ENCODE assay signal across 19 cellular contexts in genomic region chr7:134356421-134356936, GRCh38. TPM values are rescaled to one million over a fixed set of nuclear protein-coding genes. Genes with fewer than 3 reads are reported as not detected.
A peak's percentile ranks its signal among the peaks of the same experiment; 100 is the strongest.
DNase-seq lines count a peak whose midpoint lies in the region; ATAC-seq, FAIRE-seq and TF ChIP-seq lines count a peak whose summit lies in the region.
"Had no signal": no experiment of that assay in that cellular context is flagged by ENCODE, and none has a peak within 500 bp of the region (broad histone marks: within the 10 kb centered on the region; RNA-seq: fewer than 3 reads in every experiment).

No MANE protein-coding gene starts in this region.

- no peak for TF ChIP-seq RAD21 in A549 (conservative IDR thresholded peaks at IDR 0.05 in 1 of 2, IDR thresholded peaks at IDR 0.05 in 1 of 2)

- H3K9me3 Mint-ChIP-seq in CD8-positive, alpha-beta T cell: no peaks in the 10 kb centered on the region
- H3K9me3 Mint-ChIP-seq: HFFc6 had no signal

- H3K27me3 ChIP-seq in WERI-Rb-1 (ENCODE audit: insufficient read depth, low read depth, severe bottlenecking): no peaks in the 10 kb centered on the region
- H3K27me3 ChIP-seq in right lobe of liver: no peaks in the 10 kb centered on the region
- no peaks in the 10 kb centered on the region for H3K27me3 ChIP-seq in CD8-positive, alpha-beta T cell (ENCODE audit: insufficient read depth, low read length)

- ATAC-seq in A549 (no peak), right lobe of liver (peak in 1 of 4 donors; percentile 8), GM18498 (IDR thresholded peaks at IDR 0.05; ENCODE audit: unreplicated experiment) (no peak)
- no peak for ATAC-seq in CD8-positive, alpha-beta T cell

- peaks cover 23% of the 10 kb centered on the region for H3K4me1 ChIP-seq in A549
- peaks cover 0 to 64% (median 28%) of the 10 kb centered on the region in 4 donors for H3K4me1 ChIP-seq in right lobe of liver
- no peaks in the 10 kb centered on the region for H3K4me1 ChIP-seq in CD8-positive, alpha-beta T cell (ENCODE audit: insufficient read depth, low read length)

- peaks cover 8% of the 10 kb centered on the region for H3K27me3 Mint-ChIP-seq in CD8-positive, alpha-beta T cell (ENCODE audit: low read depth)

- POLR2A ChIA-PET in A549 (lab: Yijun Ruan, JAX): interaction anchor here (1.9 kb wide), 1 partner anchor 8 kb away, joined by 4 read pairs; no protein-coding TSS in a partner anchor
- POLR2A ChIA-PET in CD8-positive, alpha-beta T cell (lab: Charles Lee): interaction anchor here (1.1 kb wide), 1 partner anchor 9 kb away, joined by 3 read pairs; no protein-coding TSS in a partner anchor

- intact Hi-C loops in right lobe of liver (cut with DNase I): no loop called here
- intact Hi-C loops in CD8-positive, alpha-beta T cell (cut with DNase I, micrococcal nuclease): no loop called here

- no peaks in the 10 kb centered on the region for H3K9me3 ChIP-seq in A549
- no peaks in the 10 kb centered on the region for H3K9me3 ChIP-seq in WERI-Rb-1 (ENCODE audit: severe bottlenecking)
- H3K9me3 ChIP-seq in right lobe of liver: no peaks in the 10 kb centered on the region
- H3K9me3 ChIP-seq in CD8-positive, alpha-beta T cell (ENCODE audit: low read length): no peaks in the 10 kb centered on the region

- TF ChIP-seq POLR2A in A549 (IDR thresholded peaks at IDR 0.05; ENCODE audit: low read length) (no peak), right lobe of liver (IDR thresholded peaks at IDR 0.05) (no peak)

- H3K4me3 Mint-ChIP-seq in CD8-positive, alpha-beta T cell: no peak overlapping the region
- H3K4me3 Mint-ChIP-seq: HFFc6 had no signal

- H3K4me1 Mint-ChIP-seq in CD8-positive, alpha-beta T cell (ENCODE audit: low read depth): no peaks in the 10 kb centered on the region

- no peak overlapping the region for H3K27ac Mint-ChIP-seq in CD8-positive, alpha-beta T cell
- H3K27ac Mint-ChIP-seq: HFFc6 had no signal

- 88% methylated on average over 9 of the region's 9 CpGs for WGBS in A549 (ENCODE audit: missing lambda C conversion rate)
- WGBS in right lobe of liver (ENCODE audit: insufficient coverage, low coverage, low lambda C conversion rate, missing lambda C conversion rate): 48% methylated on average over 5 of the region's 9 CpGs

- no peak for TF ChIP-seq EP300 in A549 (IDR thresholded peaks at IDR 0.05)

- no peak overlapping the region for H3K4me3 ChIP-seq in A549
- no peak overlapping the region for H3K4me3 ChIP-seq in WERI-Rb-1 (ENCODE audit: low read depth, low read length)
- no peak overlapping the region for H3K4me3 ChIP-seq in right lobe of liver
- no peak overlapping the region for H3K4me3 ChIP-seq in CD8-positive, alpha-beta T cell (ENCODE audit: low read depth, low read length)

- TF ChIP-seq CTCF in A549 (IDR thresholded peaks at IDR 0.05): no peak
- TF ChIP-seq CTCF in WERI-Rb-1 (IDR thresholded peaks at IDR 0.05; ENCODE audit: low read depth, low read length): no peak
- TF ChIP-seq CTCF in right lobe of liver (IDR thresholded peaks at IDR 0.05): no peak
- TF ChIP-seq CTCF in CD8-positive, alpha-beta T cell (IDR thresholded peaks at IDR 0.05): no peak

- peak overlapping the region; percentile 47 for H3K4me2 ChIP-seq in A549

- FAIRE-seq in A549 (lab: Jason Lieb, UNC): no peak
- FAIRE-seq: H54 had no signal

- no peaks in the 10 kb centered on the region for H3K36me3 Mint-ChIP-seq in CD8-positive, alpha-beta T cell

- CTCF ChIA-PET in A549 (lab: Yijun Ruan, JAX): interaction anchor here (0.7 to 14.1 kb wide), 19 partner anchors 8 to 333 kb away, joined by 3 to 140 read pairs (median 8); no protein-coding TSS in a partner anchor
- CTCF ChIA-PET in CD8-positive, alpha-beta T cell (lab: Charles Lee): interaction anchor here (0.9 kb wide), 1 partner anchor 215 kb away, joined by 3 read pairs; no protein-coding TSS in a partner anchor

- H3K27ac ChIP-seq in A549 (peak overlapping the region; percentile 56 to 60; a peak in 5 of 6 replicates), WERI-Rb-1 (no peak overlapping the region), right lobe of liver (peak overlapping the region; percentile 15 to 89 (median 75))
- no peak overlapping the region for H3K27ac ChIP-seq in CD8-positive, alpha-beta T cell (ENCODE audit: low read depth, low read length)

- DNase-seq in A549 (ENCODE audit: low read depth in 1 of 2, low spot score in 1 of 2) (no peak), NCI-H524 (lab: John Stamatoyannopoulos, UW) (peak; percentile 75 to 95), WERI-Rb-1 (peak; percentile 33), right lobe of liver (no peak), NCI-H187 treated with DMSO at 0.1 percent for 48 hours (lab: John Stamatoyannopoulos, UW) (no peak)
- DNase-seq in CD8-positive, alpha-beta T cell: no peak
- no peak for DNase-seq in activated CD4-positive, alpha-beta T cell treated with anti-CD3 and anti-CD28 coated beads for 4 hours
- DNase-seq: EL, HFFc6, IMR-90, Karpas-422, MM.1S, NCI-H1105 treated with DMSO at 0.1 percent for 48 hours, NCI-H2029, NCI-H510A, OCI-M1, RPMI8226 had no signal

- H3K36me3 ChIP-seq in WERI-Rb-1 (no peaks in the 10 kb centered on the region), right lobe of liver (no peaks in the 10 kb centered on the region)
- no peaks in the 10 kb centered on the region for H3K36me3 ChIP-seq in CD8-positive, alpha-beta T cell (ENCODE audit: insufficient read depth, low read length)

TF ChIP-seq in A549, 52 proteins besides CTCF, POLR2A, EP300 and RAD21:
- TF ChIP-seq CHD4 (IDR thresholded peaks at IDR 0.05; ENCODE audit: borderline replicate concordance) (no peak), ZNF302 (CRISPR knock-in tag; IDR thresholded peaks at IDR 0.05) (no peak), HES2 (IDR thresholded peaks at IDR 0.05) (no peak), RCOR1 (IDR thresholded peaks at IDR 0.05; ENCODE audit: low read depth, low read length) (no peak), BHLHE40 (IDR thresholded peaks at IDR 0.05; ENCODE audit: low read depth, low read length) (no peak), GATA3 (IDR thresholded peaks at IDR 0.05; ENCODE audit: borderline replicate concordance) (no peak), EHF (CRISPR knock-in tag; IDR thresholded peaks at IDR 0.05) (no peak), PHF8 (IDR thresholded peaks at IDR 0.05; ENCODE audit: borderline replicate concordance, low read depth) (no peak), KDM5A (IDR thresholded peaks at IDR 0.05) (no peak)

RNA-seq across cellular contexts. Expression of gene SLC35B4, which starts 39.7 kb away (rescaled TPM):
- 73.0 and 83.9 TPM in 2 replicates for polyA plus RNA-seq in A549 (2011; rRNA removed)
- 22.5 and 28.4 TPM in 2 replicates for polyA plus RNA-seq in A549 (2012; cell fraction: cytosol; rRNA removed)
- 25.8 and 35.9 TPM in 2 replicates for polyA plus RNA-seq in A549 (2012; cell fraction: nucleus; rRNA removed)
- polyA plus RNA-seq in A549 (2017; fragmentation: RNase III; extraction: RNeasy Plus Mini Kit Qiagen cat#74134 plus additional on column Dnase treatment): 29.1 to 36.0 TPM (median 32.8 TPM) in 3 replicates
- 112 and 123 TPM in 2 replicates for polyA minus RNA-seq in A549 (2011; rRNA and poly(A)+ RNA removed)
- total RNA-seq in right lobe of liver: 10 to 100 TPM in 4 of 6 experiments, 1 to 10 TPM in 2; 8.9 to 13.5 (median 10.4) TPM
- total RNA-seq in CD8-positive, alpha-beta T cell: 1 to 10 TPM; 5.1 to 7.0 TPM

Comparison
In these comparisons a context has a peak if more than half of its experiments do, and no peak if none do; other contexts are left out.
1. DNase-seq: peak in NCI-H524 (2 of 2) and WERI-Rb-1 (single experiment); none in A549 (0 of 2), right lobe of liver (0 of 3), NCI-H187 treated with DMSO at 0.1 percent for 48 hours (single experiment), CD8-positive, alpha-beta T cell (0 of 7) and activated CD4-positive, alpha-beta T cell treated with anti-CD3 and anti-CD28 coated beads for 4 hours (0 of 2).
2. H3K27ac ChIP-seq: peak in A549 (2 of 2) and right lobe of liver (3 of 3); none in WERI-Rb-1 (single experiment) and CD8-positive, alpha-beta T cell (single experiment).